ENCODE assay signal across 8 cellular contexts in the genomic region with DNA sequence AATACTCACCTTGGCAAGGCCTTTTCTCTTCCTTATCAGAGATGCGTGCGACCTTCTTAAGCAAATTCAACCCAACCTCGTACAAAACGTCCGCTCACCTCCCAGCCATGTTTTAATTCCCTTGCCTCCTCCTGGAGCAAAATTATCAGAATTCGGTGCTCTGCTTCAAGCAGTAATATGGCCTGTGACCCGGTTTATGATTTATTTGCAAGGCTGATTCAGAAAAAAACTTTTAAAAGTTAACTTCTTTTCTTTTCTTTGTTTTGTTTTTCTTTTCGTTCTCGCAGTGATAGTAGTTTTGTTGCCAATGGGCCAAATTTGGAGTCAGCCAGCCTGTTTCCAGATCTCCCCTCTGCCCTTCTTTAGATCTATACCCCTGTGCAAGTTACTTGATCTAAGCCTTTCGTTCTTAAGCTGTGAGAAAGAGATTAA. TPM values are rescaled to one million over a fixed set of nuclear protein-coding genes. Genes with fewer than 3 reads are reported as not detected.
DNase-seq lines count a peak whose midpoint lies in the region; ATAC-seq and TF ChIP-seq lines count a peak whose summit lies in the region.

A gene with protein sequence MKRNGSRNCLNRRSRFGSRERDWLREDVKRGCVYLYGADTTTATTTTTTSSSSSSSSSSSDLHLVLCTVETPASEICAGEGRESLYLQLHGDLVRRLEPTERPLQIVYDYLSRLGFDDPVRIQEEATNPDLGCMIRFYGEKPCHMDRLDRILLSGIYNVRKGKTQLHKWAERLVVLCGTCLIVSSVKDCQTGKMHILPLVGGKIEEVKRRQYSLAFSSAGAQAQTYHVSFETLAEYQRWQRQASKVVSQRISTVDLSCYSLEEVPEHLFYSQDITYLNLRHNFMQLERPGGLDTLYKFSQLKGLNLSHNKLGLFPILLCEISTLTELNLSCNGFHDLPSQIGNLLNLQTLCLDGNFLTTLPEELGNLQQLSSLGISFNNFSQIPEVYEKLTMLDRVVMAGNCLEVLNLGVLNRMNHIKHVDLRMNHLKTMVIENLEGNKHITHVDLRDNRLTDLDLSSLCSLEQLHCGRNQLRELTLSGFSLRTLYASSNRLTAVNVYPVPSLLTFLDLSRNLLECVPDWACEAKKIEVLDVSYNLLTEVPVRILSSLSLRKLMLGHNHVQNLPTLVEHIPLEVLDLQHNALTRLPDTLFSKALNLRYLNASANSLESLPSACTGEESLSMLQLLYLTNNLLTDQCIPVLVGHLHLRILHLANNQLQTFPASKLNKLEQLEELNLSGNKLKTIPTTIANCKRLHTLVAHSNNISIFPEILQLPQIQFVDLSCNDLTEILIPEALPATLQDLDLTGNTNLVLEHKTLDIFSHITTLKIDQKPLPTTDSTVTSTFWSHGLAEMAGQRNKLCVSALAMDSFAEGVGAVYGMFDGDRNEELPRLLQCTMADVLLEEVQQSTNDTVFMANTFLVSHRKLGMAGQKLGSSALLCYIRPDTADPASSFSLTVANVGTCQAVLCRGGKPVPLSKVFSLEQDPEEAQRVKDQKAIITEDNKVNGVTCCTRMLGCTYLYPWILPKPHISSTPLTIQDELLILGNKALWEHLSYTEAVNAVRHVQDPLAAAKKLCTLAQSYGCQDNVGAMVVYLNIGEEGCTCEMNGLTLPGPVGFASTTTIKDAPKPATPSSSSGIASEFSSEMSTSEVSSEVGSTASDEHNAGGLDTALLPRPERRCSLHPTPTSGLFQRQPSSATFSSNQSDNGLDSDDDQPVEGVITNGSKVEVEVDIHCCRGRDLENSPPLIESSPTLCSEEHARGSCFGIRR (N-terminal part only) (minus strand): TSS at position 382 of the 432 bp plus-strand sequence. CDS start 9,906 bp downstream, outside the sequence.

- H3K36me3 ChIP-seq in left ventricle myocardium inferior (no peaks in the 10 kb centered on the region), uterus (no peaks in the 10 kb centered on the region)

- H3K27me3 ChIP-seq in left ventricle myocardium inferior (ENCODE audit: low read depth) (no peaks in the 10 kb centered on the region), mononuclear cell (ENCODE audit: insufficient read depth, low read length) (peaks cover 2% of the 10 kb centered on the region), uterus (no peaks in the 10 kb centered on the region)

- TF ChIP-seq POLR2A in uterus (IDR thresholded peaks at IDR 0.05): no peak

- H3K9me3 ChIP-seq in left ventricle myocardium inferior (replicated peaks): no peaks in the 10 kb centered on the region
- no peaks in the 10 kb centered on the region for H3K9me3 ChIP-seq in mononuclear cell (ENCODE audit: low read depth, low read length)
- no peaks in the 10 kb centered on the region for H3K9me3 ChIP-seq in uterus

- H3K27ac ChIP-seq in left ventricle myocardium inferior (replicated peaks) (peak within 1 kb of the TSS; percentile 89), caudate nucleus (ENCODE audit: low read depth, low read length) (peak within 1 kb of the TSS; percentile 31), uterus (peak within 1 kb of the TSS; percentile 85 to 98)

- H3K4me3 ChIP-seq in left ventricle myocardium inferior: peak within 1 kb of the TSS; percentile 90
- peak within 1 kb of the TSS; percentile 59 for H3K4me3 ChIP-seq in mononuclear cell (ENCODE audit: low read length)
- H3K4me3 ChIP-seq in uterus: peak within 1 kb of the TSS; percentile 58 to 92

- H3K4me1 ChIP-seq in left ventricle myocardium inferior (peaks cover 30% of the 10 kb centered on the region), mononuclear cell (ENCODE audit: insufficient read depth, low read length) (peaks cover 48% of the 10 kb centered on the region), uterus (no peaks in the 10 kb centered on the region)

- DNase-seq in left ventricle myocardium inferior (no peak), Right ventricle myocardium inferior (ENCODE audit: missing footprints) (no peak), caudate nucleus (lab: John Stamatoyannopoulos, UW) (no peak), uterus (no peak), HK-2 (ENCODE audit: unreplicated experiment) (no peak), ureter (ENCODE audit: low spot score) (no peak)

- no peak for ATAC-seq in Right ventricle myocardium inferior
- no peak for ATAC-seq in GM21447 (IDR thresholded peaks at IDR 0.05; ENCODE audit: unreplicated experiment)

- intact Hi-C loops in left ventricle myocardium inferior (cut with micrococcal nuclease): no loop called here
- intact Hi-C loops in Right ventricle myocardium inferior (cut with DNase I): no loop called here
- intact Hi-C loops in uterus (cut with DNase I; ENCODE audit: low total_unique reads): no loop called here

- no peak for TF ChIP-seq CTCF in left ventricle myocardium inferior (IDR thresholded peaks at IDR 0.05; ENCODE audit: borderline replicate concordance)
- no peak for TF ChIP-seq CTCF in uterus (IDR thresholded peaks at IDR 0.05)

RNA-seq across cellular contexts. Expression of the gene that starts here (rescaled TPM):
- total RNA-seq in left ventricle myocardium inferior (3.4 TPM), Right ventricle myocardium inferior (2.1 TPM), mononuclear cell (10.4 TPM), uterus (10 to 100 TPM in 2 of 4 donors, 1 to 10 TPM in 2; 2.0 to 22.3 (median 10.7) TPM), ureter (8.2 TPM)

Comparison
In these comparisons a context has a peak if more than half of its experiments do, and no peak if none do; other contexts are left out.
1. H3K27ac ChIP-seq: peak in every context shown above with its lines; median percentile 92 in uterus; 89 in left ventricle myocardium inferior; 31 in caudate nucleus.